1 cellular context compared by ENCODE assay signal in the genomic region with DNA sequence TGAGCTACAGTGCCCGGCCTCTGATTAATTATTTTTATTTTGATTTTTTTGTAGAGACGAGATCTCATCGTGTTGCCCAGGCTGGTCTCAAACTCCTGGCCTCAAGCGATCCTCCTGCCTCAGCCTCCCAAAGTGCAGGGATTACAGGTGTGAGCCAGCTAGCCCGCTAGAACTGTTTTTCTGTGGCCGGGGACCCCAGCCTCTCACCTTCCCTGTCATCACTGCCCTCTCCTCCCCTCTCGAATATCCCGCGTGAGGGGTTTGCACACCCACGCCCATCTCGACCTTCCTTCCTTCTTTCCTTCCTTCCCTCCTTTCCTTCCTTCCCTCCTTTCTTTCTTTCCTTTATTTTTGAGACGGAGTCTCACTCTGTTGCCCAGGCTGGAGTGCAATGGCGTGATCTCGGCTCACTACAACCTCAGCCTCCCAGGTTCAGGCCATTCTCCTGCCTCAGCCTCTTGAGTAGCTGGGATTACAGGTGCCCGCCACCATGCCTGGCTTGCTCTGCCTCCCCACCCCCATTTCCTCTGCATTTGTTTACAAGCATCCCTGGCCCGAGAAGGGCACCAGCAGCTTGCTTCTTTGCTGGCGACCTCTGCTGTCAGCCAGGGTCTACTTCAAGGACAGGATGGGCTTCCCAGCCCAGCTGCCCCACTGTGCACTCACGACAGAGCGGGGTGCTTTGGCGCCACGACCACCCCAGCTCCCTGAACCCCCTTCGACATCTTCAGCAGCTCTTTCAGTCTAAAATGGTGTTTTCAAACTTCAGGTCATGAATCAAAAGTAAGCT.
TF ChIP-seq lines count a peak whose summit lies in the region.

No MANE protein-coding gene starts in this region.

TF ChIP-seq in K562, 482 proteins besides CTCF, POLR2A, EP300 and RAD21:
- TF ChIP-seq NFYB (IDR thresholded peaks at IDR 0.05; ENCODE audit: extremely low read depth, insufficient read length) (no peak), HDAC3 (IDR thresholded peaks at IDR 0.05; ENCODE audit: borderline replicate concordance, partially characterized antibody) (no peak), SMARCE1 (IDR thresholded peaks at IDR 0.05) (no peak), KLF13 (tag; IDR thresholded peaks at IDR 0.05; ENCODE audit: borderline replicate concordance, low read depth) (no peak), ZKSCAN8 (CRISPR knock-in tag; IDR thresholded peaks at IDR 0.05) (no peak), LARP7 (IDR thresholded peaks at IDR 0.05) (no peak), FOXM1 (IDR thresholded peaks at IDR 0.05; ENCODE audit: low read depth) (no peak), FOXM1 (CRISPR knock-in tag; IDR thresholded peaks at IDR 0.05; ENCODE audit: low read depth) (no peak), RBM14 (IDR thresholded peaks at IDR 0.05; ENCODE audit: borderline replicate concordance, insufficient read depth, low read depth, low read length) (no peak), CXXC5 (CRISPR knock-in tag; IDR thresholded peaks at IDR 0.05) (no peak), KLF1 (tag; IDR thresholded peaks at IDR 0.05) (no peak)
- TF ChIP-seq, protein P1, sequence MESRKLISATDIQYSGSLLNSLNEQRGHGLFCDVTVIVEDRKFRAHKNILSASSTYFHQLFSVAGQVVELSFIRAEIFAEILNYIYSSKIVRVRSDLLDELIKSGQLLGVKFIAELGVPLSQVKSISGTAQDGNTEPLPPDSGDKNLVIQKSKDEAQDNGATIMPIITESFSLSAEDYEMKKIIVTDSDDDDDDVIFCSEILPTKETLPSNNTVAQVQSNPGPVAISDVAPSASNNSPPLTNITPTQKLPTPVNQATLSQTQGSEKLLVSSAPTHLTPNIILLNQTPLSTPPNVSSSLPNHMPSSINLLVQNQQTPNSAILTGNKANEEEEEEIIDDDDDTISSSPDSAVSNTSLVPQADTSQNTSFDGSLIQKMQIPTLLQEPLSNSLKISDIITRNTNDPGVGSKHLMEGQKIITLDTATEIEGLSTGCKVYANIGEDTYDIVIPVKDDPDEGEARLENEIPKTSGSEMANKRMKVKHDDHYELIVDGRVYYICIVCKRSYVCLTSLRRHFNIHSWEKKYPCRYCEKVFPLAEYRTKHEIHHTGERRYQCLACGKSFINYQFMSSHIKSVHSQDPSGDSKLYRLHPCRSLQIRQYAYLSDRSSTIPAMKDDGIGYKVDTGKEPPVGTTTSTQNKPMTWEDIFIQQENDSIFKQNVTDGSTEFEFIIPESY (CRISPR knock-in tag; IDR thresholded peaks at IDR 0.05) = no peak
- TF ChIP-seq, protein P2, sequence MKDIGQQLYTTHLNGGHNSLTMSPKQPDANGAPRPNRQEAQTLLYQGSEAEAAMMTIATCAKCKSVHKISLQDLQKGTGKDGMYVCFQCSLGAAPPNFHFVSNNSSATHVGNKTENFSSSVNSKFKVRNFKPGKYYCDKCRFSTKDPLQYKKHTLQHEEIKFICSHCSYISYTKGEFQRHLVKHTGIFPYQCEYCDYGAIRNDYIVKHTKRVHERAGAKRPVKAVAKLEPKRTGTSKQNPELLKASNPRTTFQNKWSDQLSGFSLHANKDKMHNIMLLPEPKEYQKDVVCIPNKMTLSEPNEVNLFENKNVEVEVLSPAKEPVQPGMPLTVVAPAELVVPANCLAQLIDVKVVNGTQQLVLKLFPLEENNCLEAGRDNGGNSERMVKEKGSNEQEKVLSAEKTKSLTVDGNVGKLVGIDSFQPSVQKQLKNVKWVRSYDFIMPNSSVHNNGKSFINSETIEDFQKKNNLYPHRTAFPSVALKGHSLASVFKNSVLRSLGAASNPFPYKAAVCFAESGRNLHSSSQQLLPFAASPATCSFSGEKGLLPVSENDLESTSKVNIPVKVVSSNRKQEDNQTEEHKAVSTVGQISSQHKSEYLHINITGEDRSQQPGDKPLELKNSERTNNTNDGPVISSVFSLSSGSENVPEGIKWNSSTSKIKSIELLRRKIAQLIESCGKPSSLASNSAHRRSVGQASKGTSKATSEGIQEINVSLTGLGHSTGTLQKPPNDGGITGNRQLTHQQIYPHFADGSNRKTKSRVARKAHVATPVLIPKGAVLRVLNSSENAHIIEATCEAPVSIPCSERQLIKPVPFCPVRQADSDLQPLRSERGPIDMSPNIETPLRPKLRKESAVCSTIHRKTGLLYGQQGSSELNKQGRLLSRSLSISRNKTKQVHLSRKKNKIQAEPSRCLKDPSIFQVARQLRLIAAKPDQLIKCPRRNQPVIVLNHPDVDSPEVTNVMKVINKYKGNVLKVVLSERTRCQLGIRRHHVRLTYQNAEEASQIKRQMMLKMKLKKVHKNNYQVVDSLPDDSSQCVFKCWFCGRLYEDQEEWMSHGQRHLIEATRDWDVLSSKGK (CRISPR knock-in tag; IDR thresholded peaks at IDR 0.05) = no peak
- TF ChIP-seq, protein P3, sequence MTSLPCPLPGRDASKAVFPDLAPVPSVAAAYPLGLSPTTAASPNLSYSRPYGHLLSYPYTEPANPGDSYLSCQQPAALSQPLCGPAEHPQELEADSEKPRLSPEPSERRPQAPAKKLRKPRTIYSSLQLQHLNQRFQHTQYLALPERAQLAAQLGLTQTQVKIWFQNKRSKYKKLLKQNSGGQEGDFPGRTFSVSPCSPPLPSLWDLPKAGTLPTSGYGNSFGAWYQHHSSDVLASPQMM (CRISPR knock-in tag; IDR thresholded peaks at IDR 0.05) = no peak
- TF ChIP-seq, protein P4, sequence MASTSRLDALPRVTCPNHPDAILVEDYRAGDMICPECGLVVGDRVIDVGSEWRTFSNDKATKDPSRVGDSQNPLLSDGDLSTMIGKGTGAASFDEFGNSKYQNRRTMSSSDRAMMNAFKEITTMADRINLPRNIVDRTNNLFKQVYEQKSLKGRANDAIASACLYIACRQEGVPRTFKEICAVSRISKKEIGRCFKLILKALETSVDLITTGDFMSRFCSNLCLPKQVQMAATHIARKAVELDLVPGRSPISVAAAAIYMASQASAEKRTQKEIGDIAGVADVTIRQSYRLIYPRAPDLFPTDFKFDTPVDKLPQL (IDR thresholded peaks at IDR 0.05; ENCODE audit: extremely low read depth, insufficient read length) = no peak
- TF ChIP-seq, protein P5, sequence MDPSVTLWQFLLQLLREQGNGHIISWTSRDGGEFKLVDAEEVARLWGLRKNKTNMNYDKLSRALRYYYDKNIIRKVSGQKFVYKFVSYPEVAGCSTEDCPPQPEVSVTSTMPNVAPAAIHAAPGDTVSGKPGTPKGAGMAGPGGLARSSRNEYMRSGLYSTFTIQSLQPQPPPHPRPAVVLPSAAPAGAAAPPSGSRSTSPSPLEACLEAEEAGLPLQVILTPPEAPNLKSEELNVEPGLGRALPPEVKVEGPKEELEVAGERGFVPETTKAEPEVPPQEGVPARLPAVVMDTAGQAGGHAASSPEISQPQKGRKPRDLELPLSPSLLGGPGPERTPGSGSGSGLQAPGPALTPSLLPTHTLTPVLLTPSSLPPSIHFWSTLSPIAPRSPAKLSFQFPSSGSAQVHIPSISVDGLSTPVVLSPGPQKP (CRISPR knock-in tag; IDR thresholded peaks at IDR 0.05) = no peak
- TF ChIP-seq, protein P6, sequence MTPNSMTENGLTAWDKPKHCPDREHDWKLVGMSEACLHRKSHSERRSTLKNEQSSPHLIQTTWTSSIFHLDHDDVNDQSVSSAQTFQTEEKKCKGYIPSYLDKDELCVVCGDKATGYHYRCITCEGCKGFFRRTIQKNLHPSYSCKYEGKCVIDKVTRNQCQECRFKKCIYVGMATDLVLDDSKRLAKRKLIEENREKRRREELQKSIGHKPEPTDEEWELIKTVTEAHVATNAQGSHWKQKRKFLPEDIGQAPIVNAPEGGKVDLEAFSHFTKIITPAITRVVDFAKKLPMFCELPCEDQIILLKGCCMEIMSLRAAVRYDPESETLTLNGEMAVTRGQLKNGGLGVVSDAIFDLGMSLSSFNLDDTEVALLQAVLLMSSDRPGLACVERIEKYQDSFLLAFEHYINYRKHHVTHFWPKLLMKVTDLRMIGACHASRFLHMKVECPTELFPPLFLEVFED (CRISPR knock-in tag; conservative IDR thresholded peaks at IDR 0.05) = no peak
- TF ChIP-seq, protein P7, sequence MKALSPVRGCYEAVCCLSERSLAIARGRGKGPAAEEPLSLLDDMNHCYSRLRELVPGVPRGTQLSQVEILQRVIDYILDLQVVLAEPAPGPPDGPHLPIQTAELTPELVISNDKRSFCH (CRISPR knock-in tag; IDR thresholded peaks at IDR 0.05) = no peak
- TF ChIP-seq, protein P7 (tag; IDR thresholded peaks at IDR 0.05) = no peak
- TF ChIP-seq, protein P8, sequence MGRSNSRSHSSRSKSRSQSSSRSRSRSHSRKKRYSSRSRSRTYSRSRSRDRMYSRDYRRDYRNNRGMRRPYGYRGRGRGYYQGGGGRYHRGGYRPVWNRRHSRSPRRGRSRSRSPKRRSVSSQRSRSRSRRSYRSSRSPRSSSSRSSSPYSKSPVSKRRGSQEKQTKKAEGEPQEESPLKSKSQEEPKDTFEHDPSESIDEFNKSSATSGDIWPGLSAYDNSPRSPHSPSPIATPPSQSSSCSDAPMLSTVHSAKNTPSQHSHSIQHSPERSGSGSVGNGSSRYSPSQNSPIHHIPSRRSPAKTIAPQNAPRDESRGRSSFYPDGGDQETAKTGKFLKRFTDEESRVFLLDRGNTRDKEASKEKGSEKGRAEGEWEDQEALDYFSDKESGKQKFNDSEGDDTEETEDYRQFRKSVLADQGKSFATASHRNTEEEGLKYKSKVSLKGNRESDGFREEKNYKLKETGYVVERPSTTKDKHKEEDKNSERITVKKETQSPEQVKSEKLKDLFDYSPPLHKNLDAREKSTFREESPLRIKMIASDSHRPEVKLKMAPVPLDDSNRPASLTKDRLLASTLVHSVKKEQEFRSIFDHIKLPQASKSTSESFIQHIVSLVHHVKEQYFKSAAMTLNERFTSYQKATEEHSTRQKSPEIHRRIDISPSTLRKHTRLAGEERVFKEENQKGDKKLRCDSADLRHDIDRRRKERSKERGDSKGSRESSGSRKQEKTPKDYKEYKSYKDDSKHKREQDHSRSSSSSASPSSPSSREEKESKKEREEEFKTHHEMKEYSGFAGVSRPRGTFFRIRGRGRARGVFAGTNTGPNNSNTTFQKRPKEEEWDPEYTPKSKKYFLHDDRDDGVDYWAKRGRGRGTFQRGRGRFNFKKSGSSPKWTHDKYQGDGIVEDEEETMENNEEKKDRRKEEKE (IDR thresholded peaks at IDR 0.05; ENCODE audit: borderline replicate concordance in 1 of 2, control insufficient read depth in 1 of 2, low read depth in 2 of 2, low read length in 1 of 2) = no peak
